Comparison of ENCODE assay signal across 1 cellular context in the genomic region with DNA sequence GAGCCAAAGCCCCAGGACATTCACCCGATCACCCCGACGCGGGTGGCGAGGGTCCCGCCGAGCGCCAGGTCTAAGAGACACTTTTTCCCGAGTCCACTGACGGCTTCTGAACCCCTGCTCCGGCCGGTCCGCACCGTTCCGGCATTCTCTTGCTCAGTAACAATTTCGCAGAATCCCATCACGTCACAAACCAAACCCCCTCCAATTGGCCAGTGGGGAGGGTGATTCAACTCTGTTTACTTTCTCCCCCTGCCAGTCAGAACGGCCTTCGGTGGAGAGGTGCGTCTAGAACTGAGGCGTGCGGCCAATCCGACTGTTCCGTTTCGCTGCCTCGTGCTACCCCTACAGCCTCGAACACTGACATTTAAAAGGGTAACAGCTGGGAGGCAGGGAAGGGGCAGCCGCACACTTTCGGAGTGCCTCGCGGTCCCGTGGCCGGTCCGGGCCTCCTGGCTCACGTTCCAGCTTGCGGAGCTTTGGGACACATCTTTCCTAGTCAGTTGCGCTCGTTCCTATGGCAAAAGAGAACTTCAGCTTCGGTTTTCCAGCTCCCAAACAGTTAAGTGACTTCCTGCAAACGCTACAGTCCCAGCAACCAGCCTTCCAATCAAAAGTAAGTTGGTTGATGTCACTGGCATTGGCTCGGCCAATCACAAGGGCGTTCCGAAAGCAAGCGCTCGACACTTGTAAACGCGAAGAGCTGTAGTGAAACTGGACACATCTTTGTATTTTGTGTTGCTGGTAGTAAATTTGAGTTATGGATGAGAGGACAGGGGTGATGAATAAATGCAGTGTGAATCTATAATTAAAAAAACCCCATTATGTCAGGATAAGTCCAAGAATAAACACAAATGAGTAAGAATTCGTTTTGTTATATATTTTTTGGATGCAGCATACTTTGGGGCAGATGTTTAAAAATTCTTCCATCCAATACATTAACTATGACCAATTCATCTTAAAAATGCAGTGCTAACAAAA.
TF ChIP-seq lines count a peak whose summit lies in the region.

A gene (minus strand): TSS at position 860 of the 978 bp plus-strand sequence. CDS start 1,294 bp downstream, outside the sequence.

TF ChIP-seq in WTC11, 78 proteins besides CTCF, POLR2A, EP300 and RAD21 (continued from another document and continues in another):
- TF ChIP-seq, protein P1, sequence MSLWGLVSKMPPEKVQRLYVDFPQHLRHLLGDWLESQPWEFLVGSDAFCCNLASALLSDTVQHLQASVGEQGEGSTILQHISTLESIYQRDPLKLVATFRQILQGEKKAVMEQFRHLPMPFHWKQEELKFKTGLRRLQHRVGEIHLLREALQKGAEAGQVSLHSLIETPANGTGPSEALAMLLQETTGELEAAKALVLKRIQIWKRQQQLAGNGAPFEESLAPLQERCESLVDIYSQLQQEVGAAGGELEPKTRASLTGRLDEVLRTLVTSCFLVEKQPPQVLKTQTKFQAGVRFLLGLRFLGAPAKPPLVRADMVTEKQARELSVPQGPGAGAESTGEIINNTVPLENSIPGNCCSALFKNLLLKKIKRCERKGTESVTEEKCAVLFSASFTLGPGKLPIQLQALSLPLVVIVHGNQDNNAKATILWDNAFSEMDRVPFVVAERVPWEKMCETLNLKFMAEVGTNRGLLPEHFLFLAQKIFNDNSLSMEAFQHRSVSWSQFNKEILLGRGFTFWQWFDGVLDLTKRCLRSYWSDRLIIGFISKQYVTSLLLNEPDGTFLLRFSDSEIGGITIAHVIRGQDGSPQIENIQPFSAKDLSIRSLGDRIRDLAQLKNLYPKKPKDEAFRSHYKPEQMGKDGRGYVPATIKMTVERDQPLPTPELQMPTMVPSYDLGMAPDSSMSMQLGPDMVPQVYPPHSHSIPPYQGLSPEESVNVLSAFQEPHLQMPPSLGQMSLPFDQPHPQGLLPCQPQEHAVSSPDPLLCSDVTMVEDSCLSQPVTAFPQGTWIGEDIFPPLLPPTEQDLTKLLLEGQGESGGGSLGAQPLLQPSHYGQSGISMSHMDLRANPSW (CRISPR knock-in tag; conservative IDR thresholded peaks at IDR 0.05; ENCODE audit: low read depth) = no peak
- TF ChIP-seq, protein P2, sequence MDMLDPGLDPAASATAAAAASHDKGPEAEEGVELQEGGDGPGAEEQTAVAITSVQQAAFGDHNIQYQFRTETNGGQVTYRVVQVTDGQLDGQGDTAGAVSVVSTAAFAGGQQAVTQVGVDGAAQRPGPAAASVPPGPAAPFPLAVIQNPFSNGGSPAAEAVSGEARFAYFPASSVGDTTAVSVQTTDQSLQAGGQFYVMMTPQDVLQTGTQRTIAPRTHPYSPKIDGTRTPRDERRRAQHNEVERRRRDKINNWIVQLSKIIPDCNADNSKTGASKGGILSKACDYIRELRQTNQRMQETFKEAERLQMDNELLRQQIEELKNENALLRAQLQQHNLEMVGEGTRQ (CRISPR knock-in tag; IDR thresholded peaks at IDR 0.05) = peak; percentile 50
- TF ChIP-seq, protein P3, sequence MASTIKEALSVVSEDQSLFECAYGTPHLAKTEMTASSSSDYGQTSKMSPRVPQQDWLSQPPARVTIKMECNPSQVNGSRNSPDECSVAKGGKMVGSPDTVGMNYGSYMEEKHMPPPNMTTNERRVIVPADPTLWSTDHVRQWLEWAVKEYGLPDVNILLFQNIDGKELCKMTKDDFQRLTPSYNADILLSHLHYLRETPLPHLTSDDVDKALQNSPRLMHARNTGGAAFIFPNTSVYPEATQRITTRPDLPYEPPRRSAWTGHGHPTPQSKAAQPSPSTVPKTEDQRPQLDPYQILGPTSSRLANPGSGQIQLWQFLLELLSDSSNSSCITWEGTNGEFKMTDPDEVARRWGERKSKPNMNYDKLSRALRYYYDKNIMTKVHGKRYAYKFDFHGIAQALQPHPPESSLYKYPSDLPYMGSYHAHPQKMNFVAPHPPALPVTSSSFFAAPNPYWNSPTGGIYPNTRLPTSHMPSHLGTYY (CRISPR knock-in tag; IDR thresholded peaks at IDR 0.05) = no peak
- TF ChIP-seq, protein P4, sequence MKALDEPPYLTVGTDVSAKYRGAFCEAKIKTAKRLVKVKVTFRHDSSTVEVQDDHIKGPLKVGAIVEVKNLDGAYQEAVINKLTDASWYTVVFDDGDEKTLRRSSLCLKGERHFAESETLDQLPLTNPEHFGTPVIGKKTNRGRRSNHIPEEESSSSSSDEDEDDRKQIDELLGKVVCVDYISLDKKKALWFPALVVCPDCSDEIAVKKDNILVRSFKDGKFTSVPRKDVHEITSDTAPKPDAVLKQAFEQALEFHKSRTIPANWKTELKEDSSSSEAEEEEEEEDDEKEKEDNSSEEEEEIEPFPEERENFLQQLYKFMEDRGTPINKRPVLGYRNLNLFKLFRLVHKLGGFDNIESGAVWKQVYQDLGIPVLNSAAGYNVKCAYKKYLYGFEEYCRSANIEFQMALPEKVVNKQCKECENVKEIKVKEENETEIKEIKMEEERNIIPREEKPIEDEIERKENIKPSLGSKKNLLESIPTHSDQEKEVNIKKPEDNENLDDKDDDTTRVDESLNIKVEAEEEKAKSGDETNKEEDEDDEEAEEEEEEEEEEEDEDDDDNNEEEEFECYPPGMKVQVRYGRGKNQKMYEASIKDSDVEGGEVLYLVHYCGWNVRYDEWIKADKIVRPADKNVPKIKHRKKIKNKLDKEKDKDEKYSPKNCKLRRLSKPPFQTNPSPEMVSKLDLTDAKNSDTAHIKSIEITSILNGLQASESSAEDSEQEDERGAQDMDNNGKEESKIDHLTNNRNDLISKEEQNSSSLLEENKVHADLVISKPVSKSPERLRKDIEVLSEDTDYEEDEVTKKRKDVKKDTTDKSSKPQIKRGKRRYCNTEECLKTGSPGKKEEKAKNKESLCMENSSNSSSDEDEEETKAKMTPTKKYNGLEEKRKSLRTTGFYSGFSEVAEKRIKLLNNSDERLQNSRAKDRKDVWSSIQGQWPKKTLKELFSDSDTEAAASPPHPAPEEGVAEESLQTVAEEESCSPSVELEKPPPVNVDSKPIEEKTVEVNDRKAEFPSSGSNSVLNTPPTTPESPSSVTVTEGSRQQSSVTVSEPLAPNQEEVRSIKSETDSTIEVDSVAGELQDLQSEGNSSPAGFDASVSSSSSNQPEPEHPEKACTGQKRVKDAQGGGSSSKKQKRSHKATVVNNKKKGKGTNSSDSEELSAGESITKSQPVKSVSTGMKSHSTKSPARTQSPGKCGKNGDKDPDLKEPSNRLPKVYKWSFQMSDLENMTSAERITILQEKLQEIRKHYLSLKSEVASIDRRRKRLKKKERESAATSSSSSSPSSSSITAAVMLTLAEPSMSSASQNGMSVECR (CRISPR knock-in tag; IDR thresholded peaks at IDR 0.05; ENCODE audit: borderline replicate concordance) = peak; percentile 95; the same call in 1 of the 2 replicates
- TF ChIP-seq, protein P5, sequence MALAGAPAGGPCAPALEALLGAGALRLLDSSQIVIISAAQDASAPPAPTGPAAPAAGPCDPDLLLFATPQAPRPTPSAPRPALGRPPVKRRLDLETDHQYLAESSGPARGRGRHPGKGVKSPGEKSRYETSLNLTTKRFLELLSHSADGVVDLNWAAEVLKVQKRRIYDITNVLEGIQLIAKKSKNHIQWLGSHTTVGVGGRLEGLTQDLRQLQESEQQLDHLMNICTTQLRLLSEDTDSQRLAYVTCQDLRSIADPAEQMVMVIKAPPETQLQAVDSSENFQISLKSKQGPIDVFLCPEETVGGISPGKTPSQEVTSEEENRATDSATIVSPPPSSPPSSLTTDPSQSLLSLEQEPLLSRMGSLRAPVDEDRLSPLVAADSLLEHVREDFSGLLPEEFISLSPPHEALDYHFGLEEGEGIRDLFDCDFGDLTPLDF (CRISPR knock-in tag; IDR thresholded peaks at IDR 0.05) = peak; percentile 89
- TF ChIP-seq, protein P6, sequence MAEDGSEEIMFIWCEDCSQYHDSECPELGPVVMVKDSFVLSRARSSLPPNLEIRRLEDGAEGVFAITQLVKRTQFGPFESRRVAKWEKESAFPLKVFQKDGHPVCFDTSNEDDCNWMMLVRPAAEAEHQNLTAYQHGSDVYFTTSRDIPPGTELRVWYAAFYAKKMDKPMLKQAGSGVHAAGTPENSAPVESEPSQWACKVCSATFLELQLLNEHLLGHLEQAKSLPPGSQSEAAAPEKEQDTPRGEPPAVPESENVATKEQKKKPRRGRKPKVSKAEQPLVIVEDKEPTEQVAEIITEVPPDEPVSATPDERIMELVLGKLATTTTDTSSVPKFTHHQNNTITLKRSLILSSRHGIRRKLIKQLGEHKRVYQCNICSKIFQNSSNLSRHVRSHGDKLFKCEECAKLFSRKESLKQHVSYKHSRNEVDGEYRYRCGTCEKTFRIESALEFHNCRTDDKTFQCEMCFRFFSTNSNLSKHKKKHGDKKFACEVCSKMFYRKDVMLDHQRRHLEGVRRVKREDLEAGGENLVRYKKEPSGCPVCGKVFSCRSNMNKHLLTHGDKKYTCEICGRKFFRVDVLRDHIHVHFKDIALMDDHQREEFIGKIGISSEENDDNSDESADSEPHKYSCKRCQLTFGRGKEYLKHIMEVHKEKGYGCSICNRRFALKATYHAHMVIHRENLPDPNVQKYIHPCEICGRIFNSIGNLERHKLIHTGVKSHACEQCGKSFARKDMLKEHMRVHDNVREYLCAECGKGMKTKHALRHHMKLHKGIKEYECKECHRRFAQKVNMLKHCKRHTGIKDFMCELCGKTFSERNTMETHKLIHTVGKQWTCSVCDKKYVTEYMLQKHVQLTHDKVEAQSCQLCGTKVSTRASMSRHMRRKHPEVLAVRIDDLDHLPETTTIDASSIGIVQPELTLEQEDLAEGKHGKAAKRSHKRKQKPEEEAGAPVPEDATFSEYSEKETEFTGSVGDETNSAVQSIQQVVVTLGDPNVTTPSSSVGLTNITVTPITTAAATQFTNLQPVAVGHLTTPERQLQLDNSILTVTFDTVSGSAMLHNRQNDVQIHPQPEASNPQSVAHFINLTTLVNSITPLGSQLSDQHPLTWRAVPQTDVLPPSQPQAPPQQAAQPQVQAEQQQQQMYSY (CRISPR knock-in tag; IDR thresholded peaks at IDR 0.05) = peak; percentile 83
- TF ChIP-seq TCF7 (CRISPR knock-in tag; IDR thresholded peaks at IDR 0.05; ENCODE audit: low read depth) = no peak; the same call in 1 of the 2 replicates
- no peak for TF ChIP-seq ZNF416 (CRISPR knock-in tag; IDR thresholded peaks at IDR 0.05)
- TF ChIP-seq, protein P7, sequence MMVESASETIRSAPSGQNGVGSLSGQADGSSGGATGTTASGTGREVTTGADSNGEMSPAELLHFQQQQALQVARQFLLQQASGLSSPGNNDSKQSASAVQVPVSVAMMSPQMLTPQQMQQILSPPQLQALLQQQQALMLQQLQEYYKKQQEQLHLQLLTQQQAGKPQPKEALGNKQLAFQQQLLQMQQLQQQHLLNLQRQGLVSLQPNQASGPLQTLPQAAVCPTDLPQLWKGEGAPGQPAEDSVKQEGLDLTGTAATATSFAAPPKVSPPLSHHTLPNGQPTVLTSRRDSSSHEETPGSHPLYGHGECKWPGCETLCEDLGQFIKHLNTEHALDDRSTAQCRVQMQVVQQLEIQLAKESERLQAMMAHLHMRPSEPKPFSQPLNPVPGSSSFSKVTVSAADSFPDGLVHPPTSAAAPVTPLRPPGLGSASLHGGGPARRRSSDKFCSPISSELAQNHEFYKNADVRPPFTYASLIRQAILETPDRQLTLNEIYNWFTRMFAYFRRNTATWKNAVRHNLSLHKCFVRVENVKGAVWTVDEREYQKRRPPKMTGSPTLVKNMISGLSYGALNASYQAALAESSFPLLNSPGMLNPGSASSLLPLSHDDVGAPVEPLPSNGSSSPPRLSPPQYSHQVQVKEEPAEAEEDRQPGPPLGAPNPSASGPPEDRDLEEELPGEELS (CRISPR knock-in tag; IDR thresholded peaks at IDR 0.05) = peak; percentile 92
- TF ChIP-seq CREB1 (CRISPR knock-in tag; IDR thresholded peaks at IDR 0.05) = peak; percentile 87
- TF ChIP-seq, protein P8, sequence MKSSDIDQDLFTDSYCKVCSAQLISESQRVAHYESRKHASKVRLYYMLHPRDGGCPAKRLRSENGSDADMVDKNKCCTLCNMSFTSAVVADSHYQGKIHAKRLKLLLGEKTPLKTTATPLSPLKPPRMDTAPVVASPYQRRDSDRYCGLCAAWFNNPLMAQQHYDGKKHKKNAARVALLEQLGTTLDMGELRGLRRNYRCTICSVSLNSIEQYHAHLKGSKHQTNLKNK (CRISPR knock-in tag; IDR thresholded peaks at IDR 0.05) = no peak
- no peak for TF ChIP-seq MXD4 (CRISPR knock-in tag; IDR thresholded peaks at IDR 0.05; ENCODE audit: borderline replicate concordance)
- TF ChIP-seq, protein P9, sequence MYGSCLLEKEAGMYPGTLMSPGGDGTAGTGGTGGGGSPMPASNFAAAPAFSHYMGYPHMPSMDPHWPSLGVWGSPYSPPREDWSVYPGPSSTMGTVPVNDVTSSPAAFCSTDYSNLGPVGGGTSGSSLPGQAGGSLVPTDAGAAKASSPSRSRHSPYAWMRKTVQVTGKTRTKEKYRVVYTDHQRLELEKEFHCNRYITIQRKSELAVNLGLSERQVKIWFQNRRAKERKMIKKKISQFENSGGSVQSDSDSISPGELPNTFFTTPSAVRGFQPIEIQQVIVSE (CRISPR knock-in tag; IDR thresholded peaks at IDR 0.05; ENCODE audit: borderline replicate concordance) = no peak
- TF ChIP-seq FOXP1 (CRISPR knock-in tag; IDR thresholded peaks at IDR 0.05; ENCODE audit: borderline replicate concordance) = peak; percentile 98
- no peak for TF ChIP-seq ZNF396 (CRISPR knock-in tag; IDR thresholded peaks at IDR 0.05; ENCODE audit: borderline replicate concordance)
- TF ChIP-seq JUN (CRISPR knock-in tag; IDR thresholded peaks at IDR 0.05) = no peak
- TF ChIP-seq RELA (CRISPR knock-in tag; IDR thresholded peaks at IDR 0.05; ENCODE audit: borderline replicate concordance) = no peak; the same call in 1 of the 2 replicates
- TF ChIP-seq NFE2L1 (CRISPR knock-in tag; IDR thresholded peaks at IDR 0.05) = peak; percentile 79
- TF ChIP-seq, protein P10, sequence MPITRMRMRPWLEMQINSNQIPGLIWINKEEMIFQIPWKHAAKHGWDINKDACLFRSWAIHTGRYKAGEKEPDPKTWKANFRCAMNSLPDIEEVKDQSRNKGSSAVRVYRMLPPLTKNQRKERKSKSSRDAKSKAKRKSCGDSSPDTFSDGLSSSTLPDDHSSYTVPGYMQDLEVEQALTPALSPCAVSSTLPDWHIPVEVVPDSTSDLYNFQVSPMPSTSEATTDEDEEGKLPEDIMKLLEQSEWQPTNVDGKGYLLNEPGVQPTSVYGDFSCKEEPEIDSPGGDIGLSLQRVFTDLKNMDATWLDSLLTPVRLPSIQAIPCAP (CRISPR knock-in tag; IDR thresholded peaks at IDR 0.05) = peak; percentile 84; the same call in 1 of the 2 replicates
- TF ChIP-seq ZNF671 (CRISPR knock-in tag; IDR thresholded peaks at IDR 0.05) = no peak
- TF ChIP-seq CREM (CRISPR knock-in tag; IDR thresholded peaks at IDR 0.05) = peak; percentile 68
- TF ChIP-seq GRHL2 (CRISPR knock-in tag; IDR thresholded peaks at IDR 0.05; ENCODE audit: insufficient replicate concordance, severe bottlenecking) = no peak
- TF ChIP-seq ZNF219 (CRISPR knock-in tag; IDR thresholded peaks at IDR 0.05; ENCODE audit: borderline replicate concordance) = 0 out of 2 replicates have a peak, but pooled peaks have one; percentile 36
- no peak for TF ChIP-seq NR3C1 (CRISPR knock-in tag; conservative IDR thresholded peaks at IDR 0.05; ENCODE audit: low read depth)
- TF ChIP-seq, protein P11, sequence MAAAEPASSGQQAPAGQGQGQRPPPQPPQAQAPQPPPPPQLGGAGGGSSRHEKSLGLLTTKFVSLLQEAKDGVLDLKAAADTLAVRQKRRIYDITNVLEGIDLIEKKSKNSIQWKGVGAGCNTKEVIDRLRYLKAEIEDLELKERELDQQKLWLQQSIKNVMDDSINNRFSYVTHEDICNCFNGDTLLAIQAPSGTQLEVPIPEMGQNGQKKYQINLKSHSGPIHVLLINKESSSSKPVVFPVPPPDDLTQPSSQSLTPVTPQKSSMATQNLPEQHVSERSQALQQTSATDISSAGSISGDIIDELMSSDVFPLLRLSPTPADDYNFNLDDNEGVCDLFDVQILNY (CRISPR knock-in tag; IDR thresholded peaks at IDR 0.05) = 0 out of 2 replicates have a peak, but pooled peaks have one; percentile 76
- TF ChIP-seq, protein P12, sequence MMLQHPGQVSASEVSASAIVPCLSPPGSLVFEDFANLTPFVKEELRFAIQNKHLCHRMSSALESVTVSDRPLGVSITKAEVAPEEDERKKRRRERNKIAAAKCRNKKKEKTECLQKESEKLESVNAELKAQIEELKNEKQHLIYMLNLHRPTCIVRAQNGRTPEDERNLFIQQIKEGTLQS (CRISPR knock-in tag; conservative IDR thresholded peaks at IDR 0.05) = peak; percentile 91
- peak; percentile 41; the same call in 1 of the 2 replicates for TF ChIP-seq ZNF232 (CRISPR knock-in tag; IDR thresholded peaks at IDR 0.05)
- TF ChIP-seq ZNF317 (CRISPR knock-in tag; IDR thresholded peaks at IDR 0.05; ENCODE audit: borderline replicate concordance, low read depth) = 0 out of 2 replicates have a peak, but pooled peaks have one; percentile 30
